Comparison of ENCODE assay signal across 8 cellular contexts in the genomic region with DNA sequence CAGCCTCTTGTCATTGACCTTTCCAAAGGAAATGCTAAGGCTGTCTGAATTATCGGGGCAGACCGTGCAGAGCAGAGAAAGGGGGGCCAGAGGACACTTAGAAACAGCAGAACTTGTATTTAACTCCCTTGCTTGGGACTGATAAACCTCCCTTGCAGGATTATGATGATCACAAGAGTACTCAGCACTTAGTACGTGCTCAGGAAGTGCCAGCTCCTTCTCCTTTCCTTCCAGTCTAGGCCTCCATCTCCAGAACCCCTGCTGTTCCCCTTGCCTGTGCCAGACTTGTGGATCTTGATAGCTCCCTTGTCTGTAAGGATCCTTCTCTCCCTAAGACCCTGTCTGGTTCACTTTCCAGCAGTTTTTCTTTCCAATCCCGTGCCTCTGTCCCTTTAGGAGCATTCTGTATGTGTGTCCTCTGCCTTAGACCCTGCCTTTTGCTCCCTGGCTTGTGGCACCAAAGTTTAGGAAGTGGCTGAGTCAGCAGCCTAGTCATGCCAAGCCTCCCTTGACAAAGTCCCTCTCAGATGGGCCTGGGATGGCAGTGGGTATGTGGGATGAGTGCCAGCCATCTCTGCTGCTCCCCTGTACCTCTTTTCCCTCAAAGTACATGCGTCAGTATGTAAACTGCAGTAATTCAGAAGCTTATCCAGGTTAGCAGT. TPM values are rescaled to one million over a fixed set of nuclear protein-coding genes. Genes with fewer than 3 reads are reported as not detected.
A peak's percentile ranks its signal among the peaks of the same experiment; 100 is the strongest.
DNase-seq lines count a peak whose midpoint lies in the region; ATAC-seq and TF ChIP-seq lines count a peak whose summit lies in the region.

No MANE protein-coding gene starts in this region.

- TF ChIP-seq CTCF in BJ (IDR thresholded peaks at IDR 0.05; ENCODE audit: insufficient read depth, low read depth, low read length) (no peak), foreskin fibroblast (IDR thresholded peaks at IDR 0.05; ENCODE audit: low read depth, low read length) (no peak), parathyroid adenoma (IDR thresholded peaks at IDR 0.05) (no peak)

- H3K79me2 ChIP-seq in parathyroid adenoma = no peaks in the 10 kb centered on the region

- ATAC-seq in HG02852 (IDR thresholded peaks at IDR 0.05; ENCODE audit: unreplicated experiment) (peak; percentile 9), GM21619 (IDR thresholded peaks at IDR 0.05; ENCODE audit: unreplicated experiment) (no peak), GM18907 (IDR thresholded peaks at IDR 0.05; ENCODE audit: unreplicated experiment) (no peak), HG02642 (IDR thresholded peaks at IDR 0.05; ENCODE audit: poor library complexity, unreplicated experiment) (no peak)

- peak overlapping the region; percentile 64 for H3K27ac ChIP-seq in parathyroid adenoma

- DNase-seq in BJ (ENCODE audit: low read depth) = no peak
- peak; percentile 27 for DNase-seq in UCSD-AML1 (lab: John Stamatoyannopoulos, UW; ENCODE audit: unreplicated experiment)
- DNase-seq in foreskin fibroblast = peak; percentile 22 to 55

- POLR2A ChIA-PET in BJ (lab: Charles Lee) = interaction anchor here (0.6 kb wide), 1 partner anchor 16 kb away, joined by 3 read pairs; no protein-coding TSS in a partner anchor

- peak overlapping the region; percentile 74 for H3K4me2 ChIP-seq in parathyroid adenoma (ENCODE audit: low read length)

- H2AFZ ChIP-seq in parathyroid adenoma = peak overlapping the region; percentile 91

- H3K9me3 ChIP-seq in parathyroid adenoma (ENCODE audit: control insufficient read depth, low read length) = no peaks in the 10 kb centered on the region

- H3K4me1 ChIP-seq in parathyroid adenoma = peaks cover 2% of the 10 kb centered on the region

- H3K27me3 ChIP-seq in BJ (ENCODE audit: control insufficient read depth, insufficient read depth, low read length) = no peaks in the 10 kb centered on the region; the same call in 1 of the 2 replicates
- H3K27me3 ChIP-seq in parathyroid adenoma (ENCODE audit: control insufficient read depth, insufficient read depth, low read length) = no peaks in the 10 kb centered on the region

- H3K4me3 ChIP-seq in BJ (ENCODE audit: low read depth, low read length) = peak overlapping the region; percentile 74
- peak overlapping the region; percentile 83 to 89 for H3K4me3 ChIP-seq in foreskin fibroblast (ENCODE audit: low read depth in 1 of 2, low read length in 2 of 2)
- peak overlapping the region; percentile 65 for H3K4me3 ChIP-seq in parathyroid adenoma (ENCODE audit: low read depth, low read length)

- H3K9ac ChIP-seq in parathyroid adenoma = no peak overlapping the region

- no peaks in the 10 kb centered on the region for H3K36me3 ChIP-seq in BJ (ENCODE audit: control insufficient read depth, insufficient read depth, low read length)
- no peaks in the 10 kb centered on the region for H3K36me3 ChIP-seq in parathyroid adenoma (ENCODE audit: control insufficient read depth, insufficient read depth, low read length)

- CTCF ChIA-PET in BJ (lab: Yijun Ruan, JAX) = interaction anchor here (0.6 to 3.5 kb wide), 6 partner anchors 11 to 139 kb away, joined by 3 to 17 read pairs (median 3); no protein-coding TSS in a partner anchor

RNA-seq across cellular contexts. Expression of a gene that starts 0.8 kb away (rescaled TPM):
- 20.7 and 30.4 TPM in 2 replicates for polyA plus RNA-seq in BJ (2011; rRNA removed)
- polyA minus RNA-seq in BJ (2011; rRNA and poly(A)+ RNA removed) = 12.3 and 16.8 TPM in 2 replicates
